24 cellular contexts compared by ENCODE assay signal in the genomic region with DNA sequence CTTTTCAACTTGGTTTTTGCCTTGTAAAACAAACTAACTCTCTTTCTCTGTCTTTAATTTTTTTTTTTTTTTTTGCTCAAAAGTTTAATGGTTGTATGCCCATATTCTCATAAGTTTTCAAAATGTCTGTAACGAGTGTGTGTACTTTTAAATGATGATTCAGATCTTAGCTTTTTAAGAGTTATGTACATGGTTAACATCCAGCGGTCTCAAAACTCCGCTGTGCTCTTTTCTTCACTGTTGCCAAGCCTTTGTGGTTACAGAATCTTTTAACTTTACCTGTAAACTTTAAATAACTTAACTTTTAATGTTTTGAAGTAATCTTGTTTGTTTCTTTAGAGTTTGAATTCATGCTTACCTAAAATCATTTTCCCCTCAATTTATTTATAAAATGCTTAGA.
DNase-seq lines count a peak whose midpoint lies in the region; ATAC-seq, FAIRE-seq and TF ChIP-seq lines count a peak whose summit lies in the region.
"Had no signal": no experiment of that assay in that cellular context is flagged by ENCODE, and none has a peak within 500 bp of the region (broad histone marks: within the 10 kb centered on the region; RNA-seq: fewer than 3 reads in every experiment).

No MANE protein-coding gene starts in this region.

- no peaks in the 10 kb centered on the region for H3K27me3 Mint-ChIP-seq in astrocyte (ENCODE audit: low read depth, unreplicated experiment)
- no peaks in the 10 kb centered on the region for H3K27me3 Mint-ChIP-seq in neural progenitor cell (ENCODE audit: insufficient read depth, low read depth)

- H3K4me2 ChIP-seq in SK-N-SH (no peak overlapping the region), astrocyte (ENCODE audit: low read length) (no peak overlapping the region), neural progenitor cell (no peak overlapping the region)
- H3K4me2 ChIP-seq: A549 had no signal

- TF ChIP-seq CTCF in SK-N-SH (IDR thresholded peaks at IDR 0.05) = no peak
- no peak for TF ChIP-seq CTCF in astrocyte (IDR thresholded peaks at IDR 0.05; ENCODE audit: insufficient read depth, low read depth, low read length)
- TF ChIP-seq CTCF in kidney (IDR thresholded peaks at IDR 0.05; ENCODE audit: borderline replicate concordance, extremely low read depth, insufficient read depth) = no peak
- no peak for TF ChIP-seq CTCF in neural progenitor cell (IDR thresholded peaks at IDR 0.05)

- no peaks in the 10 kb centered on the region; a peak in 1 of 4 replicates for H3K4me1 ChIP-seq in SK-N-SH (ENCODE audit: control insufficient read depth in 1 of 2, insufficient read depth in 2 of 2, low read depth in 1 of 2, low read length in 1 of 2)
- H3K4me1 ChIP-seq in astrocyte (ENCODE audit: insufficient read depth, low read length) = peaks cover 13% of the 10 kb centered on the region
- H3K4me1 ChIP-seq in kidney (ENCODE audit: control insufficient read depth in 1 of 2, insufficient read depth in 1 of 2, low read depth in 1 of 2, low read length in 2 of 2) = no peaks in the 10 kb centered on the region
- peaks cover 9% of the 10 kb centered on the region for H3K4me1 ChIP-seq in neural progenitor cell
- H3K4me1 ChIP-seq: A549 had no signal

- DNase-seq in SK-N-SH = no peak
- peak; percentile 21 for DNase-seq in M059J (ENCODE audit: low read depth)
- DNase-seq in astrocyte (ENCODE audit: low read depth) = peak; percentile 48
- DNase-seq in fibroblast of peridontal ligament (ENCODE audit: extremely low read depth) = peak; percentile 59
- DNase-seq in HuH-7 (ENCODE audit: low spot score) = no peak
- no peak for DNase-seq in kidney
- DNase-seq in neural progenitor cell (ENCODE audit: low spot score) = no peak
- DNase-seq: AML-193; Calu3; CD4-positive, alpha-beta memory T cell; DMS 273 treated with DMSO at 0.1 percent for 48 hours; DMS53; DND-41; EL; GOT3; H7; HFFc6 had no signal

- CTCF ChIA-PET in SK-N-SH (lab: Yijun Ruan, JAX) = no interaction called here

- H4K20me1 ChIP-seq in SK-N-SH (ENCODE audit: insufficient read depth) (no peaks in the 10 kb centered on the region), astrocyte (ENCODE audit: insufficient read depth, low read length) (no peaks in the 10 kb centered on the region), neural progenitor cell (ENCODE audit: low read depth) (no peaks in the 10 kb centered on the region)

- POLR2A ChIA-PET in SK-N-SH (lab: Yijun Ruan, JAX) = no interaction called here

- no peaks in the 10 kb centered on the region for H3K36me3 Mint-ChIP-seq in astrocyte (ENCODE audit: low read depth, unreplicated experiment)
- H3K36me3 Mint-ChIP-seq in neural progenitor cell = no peaks in the 10 kb centered on the region
- H3K36me3 Mint-ChIP-seq: CD4-positive, alpha-beta memory T cell had no signal

- H3K36me3 ChIP-seq in SK-N-SH (replicated peaks in 1 of 2; ENCODE audit: control insufficient read depth in 1 of 2, insufficient read depth in 2 of 2, low read length in 1 of 2) (no peaks in the 10 kb centered on the region), astrocyte (ENCODE audit: insufficient read depth, low read length) (no peaks in the 10 kb centered on the region), kidney (ENCODE audit: control insufficient read depth in 1 of 2, insufficient read depth in 2 of 2, low read length in 2 of 2) (no peaks in the 10 kb centered on the region), neural progenitor cell (no peaks in the 10 kb centered on the region)

- H3K27ac ChIP-seq in SK-N-SH (ENCODE audit: low read depth in 2 of 2, low read length in 1 of 2) = no peak overlapping the region
- H3K27ac ChIP-seq in astrocyte (ENCODE audit: low read depth, low read length) = no peak overlapping the region
- H3K27ac ChIP-seq in kidney (ENCODE audit: low read depth in 2 of 2, low read length in 2 of 2) = no peak overlapping the region
- no peak overlapping the region for H3K27ac ChIP-seq in neural progenitor cell
- H3K27ac ChIP-seq: 22Rv1, A549, C4-2B, HL-60 had no signal

- H3K9me3 Mint-ChIP-seq in astrocyte (ENCODE audit: unreplicated experiment) = no peaks in the 10 kb centered on the region
- H3K9me3 Mint-ChIP-seq in neural progenitor cell = no peaks in the 10 kb centered on the region

- H3K4me1 Mint-ChIP-seq in astrocyte (ENCODE audit: low read depth, unreplicated experiment) = peaks cover 3% of the 10 kb centered on the region
- H3K4me1 Mint-ChIP-seq in neural progenitor cell = peaks cover 30% of the 10 kb centered on the region
- H3K4me1 Mint-ChIP-seq: CD4-positive, alpha-beta memory T cell had no signal

- intact Hi-C loops in kidney (cut with DNase I) = no loop called here

- H3K9ac ChIP-seq in SK-N-SH = no peak overlapping the region
- no peak overlapping the region for H3K9ac ChIP-seq in astrocyte (ENCODE audit: low read length)
- no peak overlapping the region for H3K9ac ChIP-seq in kidney (ENCODE audit: low read length in 2 of 2)
- no peak overlapping the region for H3K9ac ChIP-seq in neural progenitor cell

- H3K4me3 ChIP-seq in SK-N-SH (ENCODE audit: low read depth in 2 of 2, low read length in 1 of 2) (no peak overlapping the region), astrocyte (ENCODE audit: insufficient read depth, low read depth, low read length) (no peak overlapping the region), kidney (ENCODE audit: low read length in 2 of 2) (no peak overlapping the region), neural progenitor cell (no peak overlapping the region)
- H3K4me3 ChIP-seq: A549, GM12878 had no signal

- H2AFZ ChIP-seq in SK-N-SH (ENCODE audit: low read depth) = peak overlapping the region; percentile 59; the same call in 1 of the 2 replicates
- no peak overlapping the region for H2AFZ ChIP-seq in astrocyte (ENCODE audit: low read depth, low read length)
- H2AFZ ChIP-seq in neural progenitor cell (replicated peaks) = no peak overlapping the region

- 28% methylated on average over 3 of the region's 3 CpGs for WGBS in SK-N-SH (ENCODE audit: low lambda C conversion rate)

- no peak for TF ChIP-seq RAD21 in SK-N-SH (IDR thresholded peaks at IDR 0.05; ENCODE audit: low read length)

- TF ChIP-seq EP300 in SK-N-SH (IDR thresholded peaks at IDR 0.05; ENCODE audit: borderline replicate concordance in 1 of 2, low read depth in 1 of 2, low read length in 1 of 2) = no peak

- H3K79me2 ChIP-seq in SK-N-SH (ENCODE audit: insufficient read depth) = no peaks in the 10 kb centered on the region
- H3K79me2 ChIP-seq in astrocyte (ENCODE audit: insufficient read depth, low read length) = no peaks in the 10 kb centered on the region
- no peaks in the 10 kb centered on the region for H3K79me2 ChIP-seq in neural progenitor cell (ENCODE audit: low read depth)

- no peak overlapping the region for H3K4me3 Mint-ChIP-seq in astrocyte (ENCODE audit: unreplicated experiment)
- H3K4me3 Mint-ChIP-seq in neural progenitor cell = no peak overlapping the region
- H3K4me3 Mint-ChIP-seq: CD4-positive, alpha-beta memory T cell; HFFc6 had no signal

- FAIRE-seq in astrocyte (lab: Jason Lieb, UNC) = no peak
- FAIRE-seq in kidney (lab: Jason Lieb, UNC) = no peak
- FAIRE-seq: A549, GM12878 had no signal

- H3K27ac Mint-ChIP-seq in astrocyte (ENCODE audit: unreplicated experiment) (no peak overlapping the region), neural progenitor cell (no peak overlapping the region)
- H3K27ac Mint-ChIP-seq: CD4-positive, alpha-beta memory T cell; HFFc6 had no signal

- H3K9me3 ChIP-seq in SK-N-SH = no peaks in the 10 kb centered on the region
- H3K9me3 ChIP-seq in astrocyte (ENCODE audit: insufficient read depth, low read depth, low read length) = no peaks in the 10 kb centered on the region
- H3K9me3 ChIP-seq in kidney (ENCODE audit: control insufficient read depth in 1 of 2, low read length in 2 of 2) = no peaks in the 10 kb centered on the region
- H3K9me3 ChIP-seq in neural progenitor cell (ENCODE audit: low read depth) = no peaks in the 10 kb centered on the region
- H3K9me3 ChIP-seq: A549 had no signal

- no peaks in the 10 kb centered on the region for H3K27me3 ChIP-seq in SK-N-SH (ENCODE audit: insufficient read depth)
- H3K27me3 ChIP-seq in astrocyte (ENCODE audit: insufficient read depth, low read length) = no peaks in the 10 kb centered on the region
- no peaks in the 10 kb centered on the region for H3K27me3 ChIP-seq in neural progenitor cell

- ATAC-seq in SK-N-SH treated with all-trans-retinoic acid at 6 μM for 48 hours = no peak
- ATAC-seq: A549, GM12878, HCT116 had no signal

- H3F3A ChIP-seq in SK-N-SH (replicated peaks; ENCODE audit: insufficient read depth) (no peaks in the 10 kb centered on the region), neural progenitor cell (ENCODE audit: low read depth) (no peaks in the 10 kb centered on the region)

- H3K9me2 ChIP-seq in SK-N-SH = no peaks in the 10 kb centered on the region

TF ChIP-seq in SK-N-SH, 30 proteins besides CTCF, POLR2A, EP300 and RAD21 (continues in another document):
- TF ChIP-seq RFX5 (IDR thresholded peaks at IDR 0.05; ENCODE audit: low read length) (no peak), POLR2AphosphoS5 (IDR thresholded peaks at IDR 0.05; ENCODE audit: low read depth, low read length) (no peak), TAF1 (IDR thresholded peaks at IDR 0.05; ENCODE audit: borderline replicate concordance, low read depth, low read length) (no peak), GABPA (IDR thresholded peaks at IDR 0.05; ENCODE audit: low read depth) (no peak), FOXJ3 (CRISPR knock-in tag; IDR thresholded peaks at IDR 0.05) (no peak), TCF12 (IDR thresholded peaks at IDR 0.05) (no peak), FOXM1 (IDR thresholded peaks at IDR 0.05; ENCODE audit: low read depth) (no peak), YY1 (IDR thresholded peaks at IDR 0.05; ENCODE audit: low read depth) (no peak), JUND (IDR thresholded peaks at IDR 0.05) (no peak), FOSL2 (IDR thresholded peaks at IDR 0.05; ENCODE audit: borderline replicate concordance, low read depth) (no peak)

TF ChIP-seq in SK-N-SH treated with all-trans-retinoic acid at 6 μM for 48 hours, 23 proteins besides CTCF, POLR2A, EP300 and RAD21 (continues in another document):
- no peak for TF ChIP-seq BACH2 (CRISPR knock-in tag; IDR thresholded peaks at IDR 0.05; ENCODE audit: borderline replicate concordance)

Comparison
In these comparisons a context has a peak if more than half of its experiments do, and no peak if none do; other contexts are left out.
1. DNase-seq: peak in M059J (single experiment), astrocyte (single experiment) and fibroblast of peridontal ligament (single experiment); none in SK-N-SH (single experiment), HuH-7 (single experiment), kidney (single experiment) and neural progenitor cell (single experiment).